ENCODE assay signal across 14 cellular contexts in genomic region chr10:46512002-46512401, GRCh38. TPM values are rescaled to one million over a fixed set of nuclear protein-coding genes. Genes with fewer than 3 reads are reported as not detected.
"Had no signal": no experiment of that assay in that cellular context is flagged by ENCODE, and none has a peak within 500 bp of the region (broad histone marks: within the 10 kb centered on the region; RNA-seq: fewer than 3 reads in every experiment).

No MANE protein-coding gene starts in this region.

RNA-seq across cellular contexts. Expression of gene GPRIN2, which starts 44.5 kb away (rescaled TPM):
- total RNA-seq: naive thymus-derived CD8-positive, alpha-beta T cell; natural killer cell treated with Interleukin-12 subunit alpha and Interleukin-12 subunit beta and Interleukin-15 and Interleukin-18, amount 100 ng/mL, for 72 hours; posterior vena cava; pulmonary artery endothelial cell; smooth muscle cell; spleen had no signal
- polyA plus RNA-seq: naive thymus-derived CD8-positive, alpha-beta T cell; spleen had no signal

RNA-seq across cellular contexts. Expression of gene NPY4R, which starts 46.2 kb away (rescaled TPM):
- total RNA-seq: naive thymus-derived CD8-positive, alpha-beta T cell; natural killer cell treated with Interleukin-12 subunit alpha and Interleukin-12 subunit beta and Interleukin-15 and Interleukin-18, amount 100 ng/mL, for 72 hours; neural crest cell; osteocyte; pancreas; posterior vena cava; pulmonary artery endothelial cell; right atrium auricular region; sciatic nerve; smooth muscle cell; spleen; upper lobe of right lung; uterus had no signal
- polyA plus RNA-seq: naive thymus-derived CD8-positive, alpha-beta T cell; pancreas; smooth muscle cell; spleen; urinary bladder had no signal
